In genomic region chr11:95066721-95067041, GRCh38 we compare ENCODE assay signal across 8 cellular contexts. TPM values are rescaled to one million over a fixed set of nuclear protein-coding genes. Genes with fewer than 3 reads are reported as not detected.
DNase-seq lines count a peak whose midpoint lies in the region; ATAC-seq and TF ChIP-seq lines count a peak whose summit lies in the region.

SRSF8 (plus strand) TSS chr11:95066919; CDS start chr11:95067227, 308 bp downstream.

- DNase-seq in activated CD8-positive, alpha-beta memory T cell treated with anti-CD3 and anti-CD28 coated beads, Interleukin-2, amount 10 ng/mL, durations not matched to agents 7 days and 5 days: no peak
- DNase-seq in activated CD8-positive, alpha-beta memory T cell treated with anti-CD3 and anti-CD28 coated beads for 24 hours: no peak
- DNase-seq in PC-9 (no peak), endodermal cell (no peak), naive B cell (no peak), iPS-NIHi11 (ENCODE audit: low spot score) (no peak), MV-4-11 (lab: John Stamatoyannopoulos, UW) (no peak)

- no peaks in the 10 kb centered on the region for H3K27me3 ChIP-seq in PC-9 (ENCODE audit: insufficient read depth, low read depth)
- H3K27me3 ChIP-seq in endodermal cell (ENCODE audit: control insufficient read depth, insufficient read depth, low read length, poor library complexity, severe bottlenecking): peaks cover 16% of the 10 kb centered on the region

- H3K27me3 Mint-ChIP-seq in activated CD8-positive, alpha-beta memory T cell treated with anti-CD3 and anti-CD28 coated beads, Interleukin-2, amount 10 ng/mL, durations not matched to agents 7 days and 5 days: peaks cover 16% of the 10 kb centered on the region
- H3K27me3 Mint-ChIP-seq in endodermal cell (ENCODE audit: insufficient read depth) (peaks cover 16% of the 10 kb centered on the region), naive B cell (no peaks in the 10 kb centered on the region)

- TF ChIP-seq CTCF in PC-9 (conservative IDR thresholded peaks at IDR 0.05) (no peak), endodermal cell (conservative IDR thresholded peaks at IDR 0.05) (no peak)

- no peaks in the 10 kb centered on the region for H3K9me2 ChIP-seq in PC-9 (ENCODE audit: insufficient read depth)

- H3K36me3 Mint-ChIP-seq in activated CD8-positive, alpha-beta memory T cell treated with anti-CD3 and anti-CD28 coated beads, Interleukin-2, amount 10 ng/mL, durations not matched to agents 7 days and 5 days: peaks cover 13% of the 10 kb centered on the region
- H3K36me3 Mint-ChIP-seq in endodermal cell (ENCODE audit: low read depth) (no peaks in the 10 kb centered on the region), naive B cell (no peaks in the 10 kb centered on the region)

- peak within 1 kb of the TSS; percentile 92 for H3K4me3 Mint-ChIP-seq in activated CD8-positive, alpha-beta memory T cell treated with anti-CD3 and anti-CD28 coated beads, Interleukin-2, amount 10 ng/mL, durations not matched to agents 7 days and 5 days
- peak within 1 kb of the TSS; percentile 90 for H3K4me3 Mint-ChIP-seq in endodermal cell
- H3K4me3 Mint-ChIP-seq in naive B cell: peak within 1 kb of the TSS; percentile 97 to 100 (median 98)

- peak within 1 kb of the TSS; percentile 93 for H3K27ac Mint-ChIP-seq in activated CD8-positive, alpha-beta memory T cell treated with anti-CD3 and anti-CD28 coated beads, Interleukin-2, amount 10 ng/mL, durations not matched to agents 7 days and 5 days
- H3K27ac Mint-ChIP-seq in endodermal cell (peak within 1 kb of the TSS; percentile 92), naive B cell (peak within 1 kb of the TSS; percentile 95 to 98 (median 96))

- H3K4me3 ChIP-seq in PC-9 (peak within 1 kb of the TSS; percentile 89), endodermal cell (ENCODE audit: low read length) (peak within 1 kb of the TSS; percentile 99)

- peaks cover 20% of the 10 kb centered on the region for H3K4me1 ChIP-seq in PC-9 (replicated peaks; ENCODE audit: insufficient read depth)
- no peaks in the 10 kb centered on the region for H3K4me1 ChIP-seq in endodermal cell (ENCODE audit: control insufficient read depth, insufficient read depth, low read length)

- H3K4me2 ChIP-seq in PC-9: peak within 1 kb of the TSS; percentile 87

- ATAC-seq in activated CD8-positive, alpha-beta memory T cell treated with anti-CD3 and anti-CD28 coated beads, Interleukin-2, amount 10 ng/mL, durations not matched to agents 7 days and 5 days: peak; percentile 15
- ATAC-seq in HG03039 (IDR thresholded peaks at IDR 0.05; ENCODE audit: unreplicated experiment) (peak; percentile 37), naive B cell (ENCODE audit: low read depth in 2 of 2) (peak; percentile 13 to 25)

- peaks cover 15% of the 10 kb centered on the region for H3F3A ChIP-seq in PC-9 (ENCODE audit: insufficient read depth, low read depth)

- peak within 1 kb of the TSS; percentile 81 for H3K9ac ChIP-seq in endodermal cell (ENCODE audit: extremely low read depth, low read length, poor library complexity, severe bottlenecking)

- H2AFZ ChIP-seq in PC-9: peak within 1 kb of the TSS; percentile 95

- H4K20me1 ChIP-seq in PC-9 (ENCODE audit: insufficient read depth): 0 out of 2 replicates have a peak, but pooled peaks cover 6% of the 10 kb centered on the region

- no peaks in the 10 kb centered on the region for H3K9me3 Mint-ChIP-seq in activated CD8-positive, alpha-beta memory T cell treated with anti-CD3 and anti-CD28 coated beads, Interleukin-2, amount 10 ng/mL, durations not matched to agents 7 days and 5 days (ENCODE audit: low read depth)
- H3K9me3 Mint-ChIP-seq in endodermal cell: no peaks in the 10 kb centered on the region
- no peaks in the 10 kb centered on the region for H3K9me3 Mint-ChIP-seq in naive B cell

- peak within 1 kb of the TSS; percentile 85 for H3K27ac ChIP-seq in PC-9
- peak within 1 kb of the TSS; percentile 76 for H3K27ac ChIP-seq in endodermal cell (ENCODE audit: low read depth, low read length)

- H3K36me3 ChIP-seq in PC-9 (ENCODE audit: low read depth) (peaks cover 12% of the 10 kb centered on the region), endodermal cell (ENCODE audit: control insufficient read depth, insufficient read depth, low read length) (no peaks in the 10 kb centered on the region)

- no TSS peak for BruUV-seq in PC-9 (replicated peaks; lab: Mats Ljungman, UMichigan)

- H3K9me3 ChIP-seq in PC-9 (ENCODE audit: insufficient read depth, low read depth): no peaks in the 10 kb centered on the region
- no peaks in the 10 kb centered on the region for H3K9me3 ChIP-seq in endodermal cell (ENCODE audit: control insufficient read depth, low read length)

- 1% methylated on average over 4 of the region's 4 CpGs; no CpG with 5 or more reads in 1 of the 2 experiments for WGBS in endodermal cell (ENCODE audit: insufficient coverage in 1 of 2, insufficient read length in 1 of 2), 2 experiments

- CTCF ChIA-PET in activated CD8-positive, alpha-beta memory T cell treated with anti-CD3 and anti-CD28 coated beads, Interleukin-2, amount 10 ng/mL, durations not matched to agents 7 days and 5 days (lab: Charles Lee): interaction anchor here (0.9 to 21.6 kb wide), 13 partner anchors 9 to 722 kb away, joined by 3 to 321 read pairs (median 4); partner anchors contain the start of genes CWC15, ENDOD1, FAM76B and KDM4D
- CTCF ChIA-PET in PC-9 (lab: Charles Lee): interaction anchor here (0.6 to 1.7 kb wide), 6 partner anchors 55 to 1358 kb away, joined by 3 to 9 read pairs (median 4); no protein-coding TSS in a partner anchor

- peaks cover 22% of the 10 kb centered on the region for H3K4me1 Mint-ChIP-seq in activated CD8-positive, alpha-beta memory T cell treated with anti-CD3 and anti-CD28 coated beads, Interleukin-2, amount 10 ng/mL, durations not matched to agents 7 days and 5 days
- H3K4me1 Mint-ChIP-seq in endodermal cell (peaks cover 10% of the 10 kb centered on the region), naive B cell (peaks cover 20 to 24% (median 22%) of the 10 kb centered on the region in 3 donors)

- POLR2A ChIA-PET in PC-9 (lab: Charles Lee; ENCODE audit: unreplicated experiment): interaction anchor here (0.5 to 2.1 kb wide), 5 partner anchors 9 to 1259 kb away, joined by 3 to 4 read pairs (median 4); partner anchors contain the start of genes CWC15 and KDM4D

- peaks cover 35% of the 10 kb centered on the region for H3K79me2 ChIP-seq in PC-9 (ENCODE audit: low read depth)

- intact Hi-C loops in PC-9 (cut with micrococcal nuclease; ENCODE audit: unreplicated experiment): loop anchor here (1.0 to 10.0 kb wide), 7 partner anchors 41 to 1361 kb away; partner anchors contain the start of genes CWC15 and KDM4D

RNA-seq across cellular contexts. Expression of gene SRSF8, which starts in this region (rescaled TPM):
- total RNA-seq in activated CD8-positive, alpha-beta memory T cell treated with anti-CD3 and anti-CD28 coated beads, Interleukin-2, amount 10 ng/mL, durations not matched to agents 7 days and 5 days: 10 to 100 TPM; 23.9 to 45.9 TPM
- total RNA-seq in PC-9 (2021) (22.9 and 24.2 TPM in 2 replicates), endodermal cell (10 to 100 TPM; 16.3 to 20.1 TPM)
- 24.9 TPM for polyA plus RNA-seq in endodermal cell (2013, experiment 1 of 2)
- 25.9 TPM for polyA plus RNA-seq in endodermal cell (2013, experiment 2 of 2)
- 100 to 1,000 TPM in 5 of 6 donors, 10 to 100 TPM in 1; 93.9 to 128 (median 108) TPM for polyA plus RNA-seq in naive B cell (ENCODE audit: low read depth in 6 of 6)
